In the genomic region with DNA sequence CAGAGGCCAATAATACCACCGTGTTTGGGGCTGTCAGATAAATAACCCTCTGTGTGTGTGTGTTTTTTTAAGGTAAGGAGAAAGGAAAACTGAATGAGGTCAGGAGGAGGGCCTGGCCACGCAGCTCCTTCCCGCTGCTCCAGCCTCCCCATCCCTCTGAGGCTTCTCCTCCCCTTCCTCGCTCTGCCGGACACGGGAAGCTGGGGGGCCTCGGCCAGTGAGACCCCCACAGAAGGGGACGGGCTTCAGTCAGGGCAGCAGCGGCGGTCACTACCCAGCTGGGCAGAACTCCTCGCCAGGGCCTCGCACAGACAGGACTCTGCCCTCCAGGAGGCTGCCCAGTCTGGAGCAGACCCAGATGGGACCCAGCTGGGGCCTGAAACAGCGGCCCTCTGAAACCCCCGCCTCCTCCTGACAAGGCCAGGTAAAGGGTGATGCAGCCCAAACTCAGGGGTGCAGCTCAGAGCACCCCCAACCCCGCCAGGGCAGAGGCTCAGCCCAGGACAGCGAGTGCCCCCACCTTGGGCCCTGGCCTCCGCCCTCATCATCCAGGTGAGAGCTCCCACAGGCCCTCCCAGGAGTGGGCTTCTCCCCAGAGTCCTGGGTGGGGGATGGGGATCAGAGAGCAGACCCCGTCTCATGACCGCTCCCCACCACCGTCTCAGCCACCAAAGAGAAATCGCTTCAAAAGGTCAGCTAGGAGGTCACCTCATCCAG, we compare ENCODE assay signal across 1 cellular context.
TF ChIP-seq lines count a peak whose summit lies in the region.

No MANE protein-coding gene starts in this region.

TF ChIP-seq in liver, 16 proteins besides CTCF, POLR2A, EP300 and RAD21 (continued from another document):
- TF ChIP-seq REST (IDR thresholded peaks at IDR 0.05) (no peak), NR2F2 (IDR thresholded peaks at IDR 0.05) (no peak), ZBTB33 (IDR thresholded peaks at IDR 0.05) (no peak), FOXA1 (IDR thresholded peaks at IDR 0.05) (no peak), FOXA2 (IDR thresholded peaks at IDR 0.05) (no peak), YY1 (IDR thresholded peaks at IDR 0.05) (no peak), EGR1 (IDR thresholded peaks at IDR 0.05; ENCODE audit: low read depth in 2 of 2) (no peak)
- TF ChIP-seq, protein P1, sequence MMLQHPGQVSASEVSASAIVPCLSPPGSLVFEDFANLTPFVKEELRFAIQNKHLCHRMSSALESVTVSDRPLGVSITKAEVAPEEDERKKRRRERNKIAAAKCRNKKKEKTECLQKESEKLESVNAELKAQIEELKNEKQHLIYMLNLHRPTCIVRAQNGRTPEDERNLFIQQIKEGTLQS (IDR thresholded peaks at IDR 0.05), result no peak
